In the genomic region with DNA sequence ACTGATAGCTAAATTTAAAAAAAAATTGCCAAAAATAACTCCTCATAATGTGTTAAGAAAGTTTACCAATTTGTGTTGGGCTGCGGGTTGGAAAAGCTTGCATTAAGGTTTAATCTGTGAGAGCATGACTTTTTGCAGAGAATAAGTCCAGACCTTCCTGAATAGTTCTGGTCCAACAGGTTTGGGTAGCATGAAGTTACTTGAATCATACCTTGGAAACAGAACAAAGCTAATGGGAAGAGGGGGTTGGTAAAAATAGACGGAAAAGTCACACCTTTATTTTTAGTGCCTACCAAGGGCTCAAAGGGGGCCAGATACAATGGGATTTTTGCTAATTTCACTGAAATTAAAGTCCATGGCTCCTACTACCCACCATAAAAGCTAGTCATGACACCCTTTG, we compare ENCODE assay signal across 12 cellular contexts. TPM values are rescaled to one million over a fixed set of nuclear protein-coding genes. Genes with fewer than 3 reads are reported as not detected.
DNase-seq lines count a peak whose midpoint lies in the region; ATAC-seq lines count a peak whose summit lies in the region.
"Had no signal": no experiment of that assay in that cellular context is flagged by ENCODE, and none has a peak within 500 bp of the region (broad histone marks: within the 10 kb centered on the region; RNA-seq: fewer than 3 reads in every experiment).

No MANE protein-coding gene starts in this region.

- H3K36me3 ChIP-seq in Karpas-422 (ENCODE audit: insufficient read depth, low read length) (peaks cover 51% of the 10 kb centered on the region), skeletal muscle satellite cell (ENCODE audit: insufficient read depth, low read length) (peaks cover 58% of the 10 kb centered on the region)

- no peaks in the 10 kb centered on the region for H3K9me3 Mint-ChIP-seq in activated CD4-positive, alpha-beta T cell treated with anti-CD3 and anti-CD28 coated beads, Interleukin-2, amount 10 ng/mL, durations not matched to agents 24 days and 14 days
- no peaks in the 10 kb centered on the region for H3K9me3 Mint-ChIP-seq in central memory CD8-positive, alpha-beta T cell

- no peak for DNase-seq in activated CD4-positive, alpha-beta T cell treated with anti-CD3 and anti-CD28 coated beads, Interleukin-2, amount 10 ng/mL, durations not matched to agents 24 days and 14 days
- DNase-seq in activated CD4-positive, alpha-beta T cell treated with anti-CD3 and anti-CD28 coated beads for 1 hour, result no peak
- DNase-seq in Karpas-422 (no peak), NCI-H69 (lab: John Stamatoyannopoulos, UW) (no peak), SHP77 (lab: John Stamatoyannopoulos, UW) (no peak)
- no peak for DNase-seq in central memory CD8-positive, alpha-beta T cell (ENCODE audit: low spot score in 2 of 2)
- DNase-seq: activated CD4-positive, CD25-positive, alpha-beta regulatory T cell; body of pancreas; NCI-H1417; stimulated activated CD4-positive, alpha-beta T cell treated with anti-CD3 and anti-CD28 coated beads, Interleukin-4, amount 100 ng/mL, for 1 hour had no signal

- no peaks in the 10 kb centered on the region for H3K9me3 ChIP-seq in Karpas-422 (ENCODE audit: low read length)
- no peaks in the 10 kb centered on the region for H3K9me3 ChIP-seq in skeletal muscle satellite cell (replicated peaks; ENCODE audit: low read length)
- H3K9me3 ChIP-seq: body of pancreas had no signal

- peak overlapping the region; percentile 23; the same call in 1 of the 2 replicates for H3K27ac ChIP-seq in Karpas-422 (ENCODE audit: low read length)

- peak overlapping the region; percentile 28 for H3K27ac Mint-ChIP-seq in activated CD4-positive, alpha-beta T cell treated with anti-CD3 and anti-CD28 coated beads, Interleukin-2, amount 10 ng/mL, durations not matched to agents 24 days and 14 days
- no peak overlapping the region for H3K27ac Mint-ChIP-seq in central memory CD8-positive, alpha-beta T cell (ENCODE audit: low read depth)

- H3K4me2 ChIP-seq in Karpas-422 (ENCODE audit: low read depth, low read length, poor library complexity, severe bottlenecking) (peak overlapping the region; percentile 87), skeletal muscle satellite cell (ENCODE audit: low read length) (peak overlapping the region; percentile 75)

- H3K27me3 ChIP-seq in Karpas-422 (ENCODE audit: low read length) (no peaks in the 10 kb centered on the region), skeletal muscle satellite cell (ENCODE audit: control insufficient read depth, insufficient read depth, low read length) (no peaks in the 10 kb centered on the region)
- H3K27me3 ChIP-seq: body of pancreas had no signal

- H3K9me2 ChIP-seq in Karpas-422 (replicated peaks; ENCODE audit: insufficient read depth, low read length), result no peaks in the 10 kb centered on the region

- H3K36me3 Mint-ChIP-seq in activated CD4-positive, alpha-beta T cell treated with anti-CD3 and anti-CD28 coated beads, Interleukin-2, amount 10 ng/mL, durations not matched to agents 24 days and 14 days (ENCODE audit: low read depth), result peaks cover 58% of the 10 kb centered on the region
- peaks cover 21% of the 10 kb centered on the region for H3K36me3 Mint-ChIP-seq in central memory CD8-positive, alpha-beta T cell (ENCODE audit: insufficient read depth)

- peak overlapping the region; percentile 97 for H3K4me3 Mint-ChIP-seq in activated CD4-positive, alpha-beta T cell treated with anti-CD3 and anti-CD28 coated beads, Interleukin-2, amount 10 ng/mL, durations not matched to agents 24 days and 14 days
- H3K4me3 Mint-ChIP-seq in central memory CD8-positive, alpha-beta T cell, result peak overlapping the region; percentile 83

- H3K27me3 Mint-ChIP-seq in activated CD4-positive, alpha-beta T cell treated with anti-CD3 and anti-CD28 coated beads, Interleukin-2, amount 10 ng/mL, durations not matched to agents 24 days and 14 days, result peaks cover 2% of the 10 kb centered on the region
- H3K27me3 Mint-ChIP-seq in central memory CD8-positive, alpha-beta T cell, result no peaks in the 10 kb centered on the region

- H3K4me3 ChIP-seq in Karpas-422 (ENCODE audit: low read length) (peak overlapping the region; percentile 81), skeletal muscle satellite cell (ENCODE audit: low read length) (no peak overlapping the region)
- H3K4me3 ChIP-seq: body of pancreas had no signal

- peaks cover 65% of the 10 kb centered on the region for H3K79me2 ChIP-seq in Karpas-422 (ENCODE audit: low read length)

- H4K20me1 ChIP-seq in Karpas-422 (ENCODE audit: insufficient read depth, low read depth, low read length), result peaks cover 13% of the 10 kb centered on the region; the same call in 1 of the 2 replicates

- intact Hi-C loops in activated CD4-positive, alpha-beta T cell treated with anti-CD3 and anti-CD28 coated beads, Interleukin-2, amount 10 ng/mL, durations not matched to agents 24 days and 14 days (cut with micrococcal nuclease), result no loop called here

- peaks cover 45% of the 10 kb centered on the region for H3K4me1 ChIP-seq in Karpas-422 (ENCODE audit: low read length)
- peaks cover 56% of the 10 kb centered on the region for H3K4me1 ChIP-seq in skeletal muscle satellite cell (ENCODE audit: control insufficient read depth, insufficient read depth, low read length)

- no peak overlapping the region for H2AFZ ChIP-seq in Karpas-422 (ENCODE audit: low read length)

- peaks cover 47% of the 10 kb centered on the region for H3K4me1 Mint-ChIP-seq in activated CD4-positive, alpha-beta T cell treated with anti-CD3 and anti-CD28 coated beads, Interleukin-2, amount 10 ng/mL, durations not matched to agents 24 days and 14 days
- peaks cover 46% of the 10 kb centered on the region for H3K4me1 Mint-ChIP-seq in central memory CD8-positive, alpha-beta T cell

- peak overlapping the region; percentile 98; the same call in 1 of the 2 replicates for H3K9ac ChIP-seq in Karpas-422 (ENCODE audit: low read length)
- H3K9ac ChIP-seq in skeletal muscle satellite cell (ENCODE audit: low read depth, low read length), result no peak overlapping the region

- no peak for ATAC-seq in central memory CD8-positive, alpha-beta T cell (replicated peaks; ENCODE audit: extremely low read depth, poor library complexity, severe bottlenecking)
- ATAC-seq in GM19351 (IDR thresholded peaks at IDR 0.05; ENCODE audit: unreplicated experiment), result no peak
- ATAC-seq: body of pancreas had no signal

RNA-seq across cellular contexts. Expression of gene MATR3, which starts 17.1 kb away (rescaled TPM):
- total RNA-seq in activated CD4-positive, alpha-beta T cell treated with anti-CD3 and anti-CD28 coated beads, Interleukin-2, amount 10 ng/mL, durations not matched to agents 24 days and 14 days, result 243 and 258 TPM in 2 replicates
- 188 and 245 TPM in 2 replicates for total RNA-seq in Karpas-422 (2014; rRNA removed; shearing (Covaris generic); ENCODE audit: low replicate concordance)
- total RNA-seq in skeletal muscle satellite cell (2012; rRNA removed), result 140 and 178 TPM in 2 replicates
